Comparison of ENCODE assay signal across 12 cellular contexts in genomic region chr14:53841109-53842099, GRCh38.
"Had no signal": no experiment of that assay in that cellular context is flagged by ENCODE, and none has a peak within 500 bp of the region (broad histone marks: within the 10 kb centered on the region; RNA-seq: fewer than 3 reads in every experiment).

No MANE protein-coding gene starts in this region.

- DNase-seq: activated CD4-positive, alpha-beta T cell treated with anti-CD3 and anti-CD28 coated beads for 48 hours; activated naive CD4-positive, alpha-beta T cell treated with anti-CD3 and anti-CD28 coated beads, Interleukin-2, amount 10 ng/mL, durations not matched to agents 7 days and 5 days; adrenal gland; central memory CD4-positive, alpha-beta T cell; effector CD4-positive, alpha-beta T cell; stimulated activated CD4-positive, alpha-beta T cell treated with anti-CD3 and anti-CD28 coated beads, Interleukin-15, amount 100 ng/mL, for 24 hours; stimulated activated CD4-positive, alpha-beta T cell treated with anti-CD3 and anti-CD28 coated beads, Interleukin-4, amount 100 ng/mL, for 24 hours; T-helper 17 cell; upper lobe of right lung had no signal

- H3K36me3 ChIP-seq: adrenal gland, upper lobe of right lung had no signal

- H3K27ac ChIP-seq: adrenal gland, coronary artery, epithelial cell of prostate, upper lobe of right lung had no signal

- ATAC-seq: T-helper 17 cell, upper lobe of right lung, WTC11 had no signal

- H3K4me1 ChIP-seq: adrenal gland, upper lobe of right lung had no signal

- H3K4me3 ChIP-seq: adrenal gland, coronary artery, upper lobe of right lung had no signal

- H3K27me3 ChIP-seq: adrenal gland, upper lobe of right lung had no signal

- H3K9me3 ChIP-seq: adrenal gland, upper lobe of right lung had no signal
